ENCODE assay signal across 1 cellular context in the genomic region with DNA sequence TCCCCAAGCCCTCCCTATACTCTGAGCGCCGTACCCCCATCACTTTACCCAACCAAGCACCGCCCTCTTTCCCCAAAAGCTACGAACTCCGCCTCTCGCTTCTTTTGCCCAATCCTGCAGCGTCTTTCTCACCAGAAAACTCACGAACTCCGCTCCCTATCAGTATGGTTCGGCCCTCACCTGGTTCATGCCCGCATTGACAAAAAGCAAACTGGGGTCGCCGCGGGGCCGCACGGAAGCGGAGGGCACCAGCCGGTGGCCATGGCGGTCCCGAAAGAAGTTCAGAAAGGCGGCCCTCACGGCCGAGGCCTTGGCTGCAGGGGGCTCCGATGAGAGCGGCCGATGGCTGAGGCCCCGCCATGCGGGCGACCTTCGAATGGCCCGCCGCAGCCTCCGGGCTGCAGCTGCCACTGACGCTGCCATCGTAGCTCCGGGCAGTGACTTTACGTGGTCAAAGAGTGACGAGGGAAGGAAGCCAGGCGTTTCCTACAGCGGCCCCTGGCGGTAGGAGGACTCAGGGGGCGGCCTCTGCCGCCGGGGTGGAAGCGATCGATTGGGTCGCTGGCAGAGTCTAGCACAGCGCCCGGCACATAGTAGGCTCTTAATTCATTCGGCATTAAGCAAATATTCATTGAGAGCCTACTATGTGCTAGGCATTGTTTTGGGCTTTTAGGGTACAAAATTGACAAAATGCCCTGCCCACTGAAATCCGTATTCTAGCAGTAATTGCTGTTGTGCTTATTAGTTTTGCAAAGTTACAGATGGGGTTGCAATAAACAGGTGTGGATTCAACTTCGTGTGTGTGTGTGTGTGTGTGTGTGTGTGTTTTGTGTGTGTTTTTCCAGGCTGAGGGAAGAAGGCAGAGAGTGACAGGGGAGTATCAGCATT.
TF ChIP-seq lines count a peak whose summit lies in the region.

Gene AARS2, minus strand, starts transcription at position 447 of the 888 bp plus-strand sequence. Its CDS starts 24 bp downstream, at position 423.

TF ChIP-seq in HepG2, 621 proteins besides CTCF, POLR2A, EP300 and RAD21 (continued from another document and continues in another):
- TF ChIP-seq, protein P1, sequence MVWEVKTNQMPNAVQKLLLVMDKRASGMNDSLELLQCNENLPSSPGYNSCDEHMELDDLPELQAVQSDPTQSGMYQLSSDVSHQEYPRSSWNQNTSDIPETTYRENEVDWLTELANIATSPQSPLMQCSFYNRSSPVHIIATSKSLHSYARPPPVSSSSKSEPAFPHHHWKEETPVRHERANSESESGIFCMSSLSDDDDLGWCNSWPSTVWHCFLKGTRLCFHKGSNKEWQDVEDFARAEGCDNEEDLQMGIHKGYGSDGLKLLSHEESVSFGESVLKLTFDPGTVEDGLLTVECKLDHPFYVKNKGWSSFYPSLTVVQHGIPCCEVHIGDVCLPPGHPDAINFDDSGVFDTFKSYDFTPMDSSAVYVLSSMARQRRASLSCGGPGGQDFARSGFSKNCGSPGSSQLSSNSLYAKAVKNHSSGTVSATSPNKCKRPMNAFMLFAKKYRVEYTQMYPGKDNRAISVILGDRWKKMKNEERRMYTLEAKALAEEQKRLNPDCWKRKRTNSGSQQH (CRISPR knock-in tag; IDR thresholded peaks at IDR 0.05; ENCODE audit: low read depth): peak; percentile 93
- TF ChIP-seq NR2F6 (IDR thresholded peaks at IDR 0.05) (no peak), NR2F6 (CRISPR knock-in tag; IDR thresholded peaks at IDR 0.05) (peak; percentile 76; the same call in 1 of the 2 replicates), ZKSCAN1 (IDR thresholded peaks at IDR 0.05; ENCODE audit: low read length) (peak; percentile 100), ARNT2 (CRISPR knock-in tag; IDR thresholded peaks at IDR 0.05; ENCODE audit: low read depth) (peak; percentile 88), HES4 (CRISPR knock-in tag; IDR thresholded peaks at IDR 0.05; ENCODE audit: borderline replicate concordance) (no peak; the same call in 1 of the 2 replicates), ZNF614 (CRISPR knock-in tag; IDR thresholded peaks at IDR 0.05; ENCODE audit: borderline replicate concordance) (peak; percentile 99), ZNF34 (CRISPR knock-in tag; IDR thresholded peaks at IDR 0.05; ENCODE audit: borderline replicate concordance) (peak; percentile 92; the same call in 1 of the 2 replicates), ZNF329 (CRISPR knock-in tag; IDR thresholded peaks at IDR 0.05; ENCODE audit: low read depth) (peak; percentile 75; the same call in 1 of the 2 replicates), ZNF691 (CRISPR knock-in tag; IDR thresholded peaks at IDR 0.05; ENCODE audit: borderline replicate concordance, low read depth) (peak; percentile 95), SSRP1 (CRISPR knock-in tag; IDR thresholded peaks at IDR 0.05) (peak; percentile 29; the same call in 1 of the 2 replicates), ATRX (CRISPR knock-in tag; IDR thresholded peaks at IDR 0.05; ENCODE audit: borderline replicate concordance) (peak; percentile 39; the same call in 1 of the 2 replicates), CCAR2 (optimal IDR thresholded peaks at IDR 0.05; ENCODE audit: low read depth, low read length) (peak; percentile 86), SMAD9 (CRISPR knock-in tag; IDR thresholded peaks at IDR 0.05) (peak; percentile 81; the same call in 1 of the 2 replicates), PHB2 (IDR thresholded peaks at IDR 0.05; ENCODE audit: partially characterized antibody) (no peak), CC2D1A (CRISPR knock-in tag; IDR thresholded peaks at IDR 0.05) (0 out of 2 replicates have a peak, but pooled peaks have one; percentile 48), HOXA7 (CRISPR knock-in tag; IDR thresholded peaks at IDR 0.05) (0 out of 2 replicates have a peak, but pooled peaks have one; percentile 85), ZNF766 (CRISPR knock-in tag; IDR thresholded peaks at IDR 0.05; ENCODE audit: borderline replicate concordance) (peak; percentile 90; the same call in 1 of the 2 replicates), ZNF432 (CRISPR knock-in tag; IDR thresholded peaks at IDR 0.05; ENCODE audit: borderline replicate concordance) (no peak), ZNF547 (CRISPR knock-in tag; IDR thresholded peaks at IDR 0.05) (peak; percentile 99), AGO1 (IDR thresholded peaks at IDR 0.05; ENCODE audit: low read depth, low read length, poor library complexity, severe bottlenecking) (peak; percentile 88), ZNF761 (CRISPR knock-in tag; conservative IDR thresholded peaks at IDR 0.05) (peak; percentile 91), ZNF12 (CRISPR knock-in tag; IDR thresholded peaks at IDR 0.05) (peak; percentile 88), CHD2 (IDR thresholded peaks at IDR 0.05; ENCODE audit: low read depth, low read length) (no peak), CREBL2 (CRISPR knock-in tag; IDR thresholded peaks at IDR 0.05; ENCODE audit: borderline replicate concordance) (no peak), RORA (CRISPR knock-in tag; IDR thresholded peaks at IDR 0.05) (no peak), ZKSCAN8 (CRISPR knock-in tag; IDR thresholded peaks at IDR 0.05; ENCODE audit: borderline replicate concordance) (peak; percentile 87), DRAP1 (CRISPR knock-in tag; IDR thresholded peaks at IDR 0.05) (peak; percentile 93), HMGA1 (CRISPR knock-in tag; conservative IDR thresholded peaks at IDR 0.05) (no peak), ZNF639 (CRISPR knock-in tag; conservative IDR thresholded peaks at IDR 0.05) (peak; percentile 89), SAP130 (CRISPR knock-in tag; IDR thresholded peaks at IDR 0.05; ENCODE audit: low read depth) (peak; percentile 99), ZNF782 (CRISPR knock-in tag; IDR thresholded peaks at IDR 0.05; ENCODE audit: borderline replicate concordance) (peak; percentile 89; the same call in 1 of the 2 replicates), ZNF740 (CRISPR knock-in tag; IDR thresholded peaks at IDR 0.05) (peak; percentile 81), SKIL (CRISPR knock-in tag; IDR thresholded peaks at IDR 0.05; ENCODE audit: borderline replicate concordance) (no peak), ZNF136 (CRISPR knock-in tag; IDR thresholded peaks at IDR 0.05; ENCODE audit: low read depth) (peak; percentile 99), NR2F2 (IDR thresholded peaks at IDR 0.05; ENCODE audit: borderline replicate concordance, low read depth) (peak; percentile 33; the same call in 1 of the 2 replicates), NFIC (IDR thresholded peaks at IDR 0.05; ENCODE audit: low read length) (peak; percentile 50; the same call in 1 of the 2 replicates), SIX4 (CRISPR knock-in tag; IDR thresholded peaks at IDR 0.05) (peak; percentile 62; the same call in 1 of the 2 replicates), ASH2L (IDR thresholded peaks at IDR 0.05; ENCODE audit: insufficient read length, low read depth, low read length) (peak; percentile 89), E2F5 (CRISPR knock-in tag; conservative IDR thresholded peaks at IDR 0.05) (peak; percentile 96), KLF12 (CRISPR knock-in tag; IDR thresholded peaks at IDR 0.05; ENCODE audit: borderline replicate concordance) (peak; percentile 93), ZNF510 (CRISPR knock-in tag; IDR thresholded peaks at IDR 0.05; ENCODE audit: low read depth) (peak; percentile 79; the same call in 1 of the 2 replicates), NBN (conservative IDR thresholded peaks at IDR 0.05) (no peak), NCOA2 (CRISPR knock-in tag; IDR thresholded peaks at IDR 0.05) (peak; percentile 75)
- TF ChIP-seq, protein P2, sequence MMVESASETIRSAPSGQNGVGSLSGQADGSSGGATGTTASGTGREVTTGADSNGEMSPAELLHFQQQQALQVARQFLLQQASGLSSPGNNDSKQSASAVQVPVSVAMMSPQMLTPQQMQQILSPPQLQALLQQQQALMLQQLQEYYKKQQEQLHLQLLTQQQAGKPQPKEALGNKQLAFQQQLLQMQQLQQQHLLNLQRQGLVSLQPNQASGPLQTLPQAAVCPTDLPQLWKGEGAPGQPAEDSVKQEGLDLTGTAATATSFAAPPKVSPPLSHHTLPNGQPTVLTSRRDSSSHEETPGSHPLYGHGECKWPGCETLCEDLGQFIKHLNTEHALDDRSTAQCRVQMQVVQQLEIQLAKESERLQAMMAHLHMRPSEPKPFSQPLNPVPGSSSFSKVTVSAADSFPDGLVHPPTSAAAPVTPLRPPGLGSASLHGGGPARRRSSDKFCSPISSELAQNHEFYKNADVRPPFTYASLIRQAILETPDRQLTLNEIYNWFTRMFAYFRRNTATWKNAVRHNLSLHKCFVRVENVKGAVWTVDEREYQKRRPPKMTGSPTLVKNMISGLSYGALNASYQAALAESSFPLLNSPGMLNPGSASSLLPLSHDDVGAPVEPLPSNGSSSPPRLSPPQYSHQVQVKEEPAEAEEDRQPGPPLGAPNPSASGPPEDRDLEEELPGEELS (CRISPR knock-in tag; IDR thresholded peaks at IDR 0.05): peak; percentile 65
- TF ChIP-seq, protein P3, sequence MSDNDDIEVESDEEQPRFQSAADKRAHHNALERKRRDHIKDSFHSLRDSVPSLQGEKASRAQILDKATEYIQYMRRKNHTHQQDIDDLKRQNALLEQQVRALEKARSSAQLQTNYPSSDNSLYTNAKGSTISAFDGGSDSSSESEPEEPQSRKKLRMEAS (IDR thresholded peaks at IDR 0.05): peak; percentile 94
- TF ChIP-seq, protein P4, sequence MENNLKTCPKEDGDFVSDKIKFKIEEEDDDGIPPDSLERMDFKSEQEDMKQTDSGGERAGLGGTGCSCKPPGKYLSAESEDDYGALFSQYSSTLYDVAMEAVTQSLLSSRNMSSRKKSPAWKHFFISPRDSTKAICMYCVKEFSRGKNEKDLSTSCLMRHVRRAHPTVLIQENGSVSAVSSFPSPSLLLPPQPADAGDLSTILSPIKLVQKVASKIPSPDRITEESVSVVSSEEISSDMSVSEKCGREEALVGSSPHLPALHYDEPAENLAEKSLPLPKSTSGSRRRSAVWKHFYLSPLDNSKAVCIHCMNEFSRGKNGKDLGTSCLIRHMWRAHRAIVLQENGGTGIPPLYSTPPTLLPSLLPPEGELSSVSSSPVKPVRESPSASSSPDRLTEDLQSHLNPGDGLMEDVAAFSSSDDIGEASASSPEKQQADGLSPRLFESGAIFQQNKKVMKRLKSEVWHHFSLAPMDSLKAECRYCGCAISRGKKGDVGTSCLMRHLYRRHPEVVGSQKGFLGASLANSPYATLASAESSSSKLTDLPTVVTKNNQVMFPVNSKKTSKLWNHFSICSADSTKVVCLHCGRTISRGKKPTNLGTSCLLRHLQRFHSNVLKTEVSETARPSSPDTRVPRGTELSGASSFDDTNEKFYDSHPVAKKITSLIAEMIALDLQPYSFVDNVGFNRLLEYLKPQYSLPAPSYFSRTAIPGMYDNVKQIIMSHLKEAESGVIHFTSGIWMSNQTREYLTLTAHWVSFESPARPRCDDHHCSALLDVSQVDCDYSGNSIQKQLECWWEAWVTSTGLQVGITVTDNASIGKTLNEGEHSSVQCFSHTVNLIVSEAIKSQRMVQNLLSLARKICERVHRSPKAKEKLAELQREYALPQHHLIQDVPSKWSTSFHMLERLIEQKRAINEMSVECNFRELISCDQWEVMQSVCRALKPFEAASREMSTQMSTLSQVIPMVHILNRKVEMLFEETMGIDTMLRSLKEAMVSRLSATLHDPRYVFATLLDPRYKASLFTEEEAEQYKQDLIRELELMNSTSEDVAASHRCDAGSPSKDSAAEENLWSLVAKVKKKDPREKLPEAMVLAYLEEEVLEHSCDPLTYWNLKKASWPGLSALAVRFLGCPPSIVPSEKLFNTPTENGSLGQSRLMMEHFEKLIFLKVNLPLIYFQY (CRISPR knock-in tag; IDR thresholded peaks at IDR 0.05; ENCODE audit: borderline replicate concordance): peak; percentile 88
